Comparison of ENCODE assay signal across 12 cellular contexts in the genomic region with DNA sequence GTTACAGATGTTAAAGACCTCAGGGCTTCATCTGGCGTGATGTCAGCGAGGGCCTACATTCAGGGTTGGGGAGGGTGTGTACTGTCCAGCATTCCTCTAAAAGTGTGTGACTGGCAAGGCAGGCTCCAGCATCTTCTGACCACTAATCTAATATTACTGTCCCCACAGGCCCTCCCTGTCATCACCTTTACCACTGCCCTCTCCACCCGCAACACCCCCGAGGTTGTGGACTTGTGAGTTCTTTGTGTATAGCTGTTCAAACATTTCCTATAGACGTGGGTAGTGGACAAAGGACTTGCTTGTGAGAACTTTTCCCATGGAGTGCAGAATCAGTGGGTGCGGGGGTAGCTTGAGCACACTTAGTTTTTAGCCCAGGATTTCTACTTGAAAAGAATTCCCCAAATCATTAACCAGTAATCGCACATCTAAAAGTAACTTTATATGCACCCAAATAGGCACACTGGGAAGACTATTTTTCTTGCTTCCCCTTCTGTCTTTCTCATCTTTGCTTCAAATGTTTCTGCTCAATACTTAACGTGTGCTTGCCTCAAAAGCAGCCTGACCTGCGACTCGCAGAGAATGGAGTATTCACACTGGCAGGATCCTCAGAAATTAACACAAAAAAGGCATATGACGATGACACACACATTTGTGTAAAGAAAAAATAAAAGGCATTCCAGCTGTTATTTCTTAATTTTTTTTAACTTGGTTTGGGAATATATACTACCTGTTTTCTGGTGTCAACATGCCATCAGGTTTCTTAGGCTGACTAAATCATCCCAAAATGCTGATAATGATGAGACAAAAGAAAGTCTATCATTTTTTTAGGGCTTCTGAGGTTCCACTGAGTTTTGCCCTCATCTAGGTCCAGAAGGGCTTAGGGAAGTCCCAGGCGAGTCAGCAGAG.
DNase-seq lines count a peak whose midpoint lies in the region; ATAC-seq, FAIRE-seq and TF ChIP-seq lines count a peak whose summit lies in the region.
"Had no signal": no experiment of that assay in that cellular context is flagged by ENCODE, and none has a peak within 500 bp of the region (broad histone marks: within the 10 kb centered on the region; RNA-seq: fewer than 3 reads in every experiment).

No MANE protein-coding gene starts in this region.

- H3K9me3 ChIP-seq in CD8-positive, alpha-beta T cell (ENCODE audit: low read length), result no peaks in the 10 kb centered on the region
- H3K9me3 ChIP-seq in PC-9 (ENCODE audit: insufficient read depth, low read depth), result no peaks in the 10 kb centered on the region
- H3K9me3 ChIP-seq in endocrine pancreas (ENCODE audit: control insufficient read depth, low read length), result no peaks in the 10 kb centered on the region
- H3K9me3 ChIP-seq in psoas muscle, result no peaks in the 10 kb centered on the region
- H3K9me3 ChIP-seq: neutrophil had no signal

- H3F3A ChIP-seq in PC-9 (ENCODE audit: insufficient read depth, low read depth), result peaks cover 46% of the 10 kb centered on the region

- H3K4me3 Mint-ChIP-seq in CD8-positive, alpha-beta T cell, result no peak overlapping the region
- no peak overlapping the region for H3K4me3 Mint-ChIP-seq in osteocyte (ENCODE audit: unreplicated experiment)

- no peaks in the 10 kb centered on the region for H3K9me2 ChIP-seq in PC-9 (ENCODE audit: insufficient read depth)

- H3K27me3 Mint-ChIP-seq in CD8-positive, alpha-beta T cell (ENCODE audit: low read depth), result no peaks in the 10 kb centered on the region
- H3K27me3 Mint-ChIP-seq in osteocyte (ENCODE audit: unreplicated experiment), result no peaks in the 10 kb centered on the region

- H2AFZ ChIP-seq in PC-9, result no peak overlapping the region

- POLR2A ChIA-PET in CD8-positive, alpha-beta T cell (lab: Charles Lee), result no interaction called here
- POLR2A ChIA-PET in PC-9 (lab: Charles Lee; ENCODE audit: unreplicated experiment), result interaction anchor here (0.6 to 0.9 kb wide), 7 partner anchors 26 to 1372 kb away, joined by 3 to 8 read pairs (median 4); partner anchors contain the start of gene DHRS7

- DNase-seq in CD8-positive, alpha-beta T cell, result no peak
- DNase-seq in PC-9 (peak in 1 of 2 experiments; percentile 36), osteocyte (ENCODE audit: extremely low spot score, unreplicated experiment) (no peak), D721Med (ENCODE audit: insufficient read length, low spot score) (no peak), psoas muscle (no peak), RCC 7860 (ENCODE audit: low spot score) (no peak)
- DNase-seq: anterior cingulate cortex, NCI-H526 treated with DMSO at 0.1 percent for 48 hours had no signal

- CTCF ChIA-PET in CD8-positive, alpha-beta T cell (lab: Charles Lee), result interaction anchor here (0.6 to 1.5 kb wide), 3 partner anchors 61 to 300 kb away, joined by 3 to 6 read pairs (median 4); no protein-coding TSS in a partner anchor
- CTCF ChIA-PET in PC-9 (lab: Charles Lee), result interaction anchor here (0.7 kb wide), 2 partner anchors 10 to 26 kb away, joined by 3 to 4 read pairs; no protein-coding TSS in a partner anchor

- no peaks in the 10 kb centered on the region for H3K4me1 ChIP-seq in CD8-positive, alpha-beta T cell (ENCODE audit: insufficient read depth, low read length)
- peaks cover 68% of the 10 kb centered on the region for H3K4me1 ChIP-seq in PC-9 (replicated peaks; ENCODE audit: insufficient read depth)
- peaks cover 9% of the 10 kb centered on the region for H3K4me1 ChIP-seq in endocrine pancreas (ENCODE audit: control insufficient read depth, insufficient read depth, low read length)
- peaks cover 10% of the 10 kb centered on the region for H3K4me1 ChIP-seq in psoas muscle

- peak overlapping the region; percentile 22 for H3K9ac ChIP-seq in endocrine pancreas (ENCODE audit: control insufficient read depth, insufficient read depth, low read length)

- no peak overlapping the region for H3K4me3 ChIP-seq in CD8-positive, alpha-beta T cell (ENCODE audit: low read depth, low read length)
- H3K4me3 ChIP-seq in PC-9 (no peak overlapping the region), endocrine pancreas (ENCODE audit: control insufficient read depth, insufficient read depth, low read length) (no peak overlapping the region), psoas muscle (no peak overlapping the region)

- ATAC-seq in CD8-positive, alpha-beta T cell, result no peak
- no peak for ATAC-seq in HG03039 (IDR thresholded peaks at IDR 0.05; ENCODE audit: unreplicated experiment)
- ATAC-seq in psoas muscle, result no peak

- peaks cover 54% of the 10 kb centered on the region for H3K4me1 Mint-ChIP-seq in CD8-positive, alpha-beta T cell (ENCODE audit: low read depth)
- H3K4me1 Mint-ChIP-seq in osteocyte (ENCODE audit: unreplicated experiment), result peaks cover 23% of the 10 kb centered on the region

- peak overlapping the region; percentile 82 for H3K4me2 ChIP-seq in PC-9

- H3K9me3 Mint-ChIP-seq in CD8-positive, alpha-beta T cell, result no peaks in the 10 kb centered on the region
- H3K9me3 Mint-ChIP-seq in osteocyte (ENCODE audit: unreplicated experiment), result no peaks in the 10 kb centered on the region

- TSS peak; percentile 75 for BruUV-seq in PC-9 (replicated peaks; lab: Mats Ljungman, UMichigan)

- peaks cover 99% of the 10 kb centered on the region for H3K36me3 Mint-ChIP-seq in CD8-positive, alpha-beta T cell
- no peaks in the 10 kb centered on the region for H3K36me3 Mint-ChIP-seq in osteocyte (ENCODE audit: unreplicated experiment)

- no peaks in the 10 kb centered on the region for H3K79me2 ChIP-seq in PC-9 (ENCODE audit: low read depth)

- FAIRE-seq in D721Med (lab: Jason Lieb, UNC) (no peak), RCC 7860 (lab: Jason Lieb, UNC) (no peak)
- FAIRE-seq: TTC549 had no signal

- no peaks in the 10 kb centered on the region for H3K27me3 ChIP-seq in CD8-positive, alpha-beta T cell (ENCODE audit: insufficient read depth, low read length)
- no peaks in the 10 kb centered on the region for H3K27me3 ChIP-seq in PC-9 (ENCODE audit: insufficient read depth, low read depth)
- H3K27me3 ChIP-seq in endocrine pancreas (ENCODE audit: control insufficient read depth, insufficient read depth, low read length), result no peaks in the 10 kb centered on the region
- no peaks in the 10 kb centered on the region for H3K27me3 ChIP-seq in psoas muscle (ENCODE audit: insufficient read depth in 3 of 3, low read length in 2 of 3)
- H3K27me3 ChIP-seq: neutrophil had no signal

- H4K20me1 ChIP-seq in PC-9 (ENCODE audit: insufficient read depth), result no peaks in the 10 kb centered on the region

- no peak for TF ChIP-seq CTCF in CD8-positive, alpha-beta T cell (IDR thresholded peaks at IDR 0.05)
- no peak for TF ChIP-seq CTCF in PC-9 (conservative IDR thresholded peaks at IDR 0.05)
- TF ChIP-seq CTCF in osteocyte (IDR thresholded peaks at IDR 0.05), result no peak
- TF ChIP-seq CTCF in D721Med (IDR thresholded peaks at IDR 0.05; ENCODE audit: insufficient read depth, missing control alignments), result no peak
- TF ChIP-seq CTCF in psoas muscle (IDR thresholded peaks at IDR 0.05), result no peak

- H3K36me3 ChIP-seq in CD8-positive, alpha-beta T cell (ENCODE audit: insufficient read depth, low read length), result peaks cover 59% of the 10 kb centered on the region
- H3K36me3 ChIP-seq in PC-9 (ENCODE audit: low read depth), result peaks cover 20% of the 10 kb centered on the region; the same call in 1 of the 2 replicates
- H3K36me3 ChIP-seq in endocrine pancreas (ENCODE audit: control insufficient read depth, insufficient read depth, low read length), result no peaks in the 10 kb centered on the region
- H3K36me3 ChIP-seq in psoas muscle (ENCODE audit: insufficient read depth in 1 of 2, low read depth in 1 of 2), result no peaks in the 10 kb centered on the region
- H3K36me3 ChIP-seq: neutrophil had no signal

- H3K27ac Mint-ChIP-seq in CD8-positive, alpha-beta T cell, result peak overlapping the region; percentile 87
- H3K27ac Mint-ChIP-seq in osteocyte (ENCODE audit: unreplicated experiment), result peak overlapping the region; percentile 58

- WGBS in psoas muscle, 3 donors, result 89 to 91% (median 89%) methylated on average over 12 of the region's 12 CpGs

- intact Hi-C loops in CD8-positive, alpha-beta T cell (cut with DNase I, micrococcal nuclease), result loop anchor here in 1 of 2 experiments (2.0 to 10.0 kb wide), 2 partner anchors 14 to 242 kb away; no protein-coding TSS in a partner anchor
- intact Hi-C loops in PC-9 (cut with micrococcal nuclease; ENCODE audit: unreplicated experiment), result loop anchor here (1.0 kb wide), 5 partner anchors 10 to 65 kb away; no protein-coding TSS in a partner anchor
- intact Hi-C loops in psoas muscle (cut with DNase I), result no loop called here

- no peak overlapping the region for H3K27ac ChIP-seq in CD8-positive, alpha-beta T cell (ENCODE audit: low read depth, low read length)
- H3K27ac ChIP-seq in PC-9 (peak overlapping the region; percentile 98), psoas muscle (no peak overlapping the region)
- H3K27ac ChIP-seq: neutrophil had no signal
